8 cellular contexts compared by ENCODE assay signal in genomic region chr21:35046880-35047229, GRCh38. TPM values are rescaled to one million over a fixed set of nuclear protein-coding genes. Genes with fewer than 3 reads are reported as not detected.
A peak's percentile ranks its signal among the peaks of the same experiment; 100 is the strongest.
DNase-seq lines count a peak whose midpoint lies in the region; ATAC-seq, FAIRE-seq and TF ChIP-seq lines count a peak whose summit lies in the region.

No MANE protein-coding gene starts in this region.

- TF ChIP-seq POLR2A in tibial nerve (IDR thresholded peaks at IDR 0.05): no peak

- H4K20me1 ChIP-seq in keratinocyte (ENCODE audit: control insufficient read depth, extremely low read depth, insufficient read depth, low read length): no peaks in the 10 kb centered on the region

- peak overlapping the region; percentile 58 for H2AFZ ChIP-seq in keratinocyte (ENCODE audit: control insufficient read depth, low read length)

- no peak for ATAC-seq in activated T-cell treated with anti-CD3 and anti-CD28 coated beads, Interleukin-2, amount 50 U/mL, for 72 hours (replicated peaks in 1 of 2)
- no peak for ATAC-seq in activated T-helper 17 cell treated with anti-CD3 and anti-CD28 coated beads, Interleukin-2, amount 50 U/mL, for 72 hours (replicated peaks)
- no peak for ATAC-seq in HG03095 (IDR thresholded peaks at IDR 0.05; ENCODE audit: unreplicated experiment)

- peak overlapping the region; percentile 97 for H3K27ac Mint-ChIP-seq in activated T-cell treated with anti-CD3 and anti-CD28 coated beads, Interleukin-2, amount 50 U/mL, for 72 hours
- H3K27ac Mint-ChIP-seq in activated T-helper 17 cell treated with anti-CD3 and anti-CD28 coated beads, Interleukin-2, amount 50 U/mL, for 72 hours: peak overlapping the region; percentile 98

- dilution Hi-C loops in keratinocyte (cut with MboI; ENCODE audit: extremely low pct_ligation_motif_present, low sequenced_read_pairs): no loop called here

- peak overlapping the region; percentile 75 for H3K27ac ChIP-seq in keratinocyte (ENCODE audit: control insufficient read depth, insufficient read depth, low read length)
- H3K27ac ChIP-seq in tibial nerve: peak overlapping the region in 3 of 4 donors; percentile 38 to 58 (median 46)

- H3K27me3 ChIP-seq in keratinocyte (ENCODE audit: control insufficient read depth, extremely low read depth, insufficient read depth, low read length): no peaks in the 10 kb centered on the region
- H3K27me3 ChIP-seq in tibial nerve: no peaks in the 10 kb centered on the region

- TF ChIP-seq CTCF in keratinocyte (optimal IDR thresholded peaks at IDR 0.05 in 1 of 3, IDR thresholded peaks at IDR 0.05 in 1 of 3, conservative IDR thresholded peaks at IDR 0.05 in 1 of 3; ENCODE audit: extremely low read depth in 1 of 3, insufficient read depth in 2 of 3, low read length in 3 of 3) (no peak), tibial nerve (IDR thresholded peaks at IDR 0.05) (no peak), GM20000 (IDR thresholded peaks at IDR 0.05; ENCODE audit: extremely low read depth, missing control alignments) (no peak)

- H3K9ac ChIP-seq in keratinocyte (ENCODE audit: control insufficient read depth, extremely low read depth, insufficient read depth, low read length): peak overlapping the region; percentile 60

- H3K9me1 ChIP-seq in keratinocyte (ENCODE audit: control insufficient read depth, extremely low read depth, insufficient read depth, low read length): no peaks in the 10 kb centered on the region

- FAIRE-seq in keratinocyte (lab: Jason Lieb, UNC) (no peak), GM19239 (lab: Jason Lieb, UNC) (no peak)

- H3K36me3 ChIP-seq in keratinocyte (ENCODE audit: control insufficient read depth in 2 of 2, extremely low read depth in 1 of 2, insufficient read depth in 2 of 2, low read length in 2 of 2) (no peaks in the 10 kb centered on the region), tibial nerve (no peaks in the 10 kb centered on the region)

- H3K27me3 Mint-ChIP-seq in activated T-cell treated with anti-CD3 and anti-CD28 coated beads, Interleukin-2, amount 50 U/mL, for 72 hours (ENCODE audit: low read depth): no peaks in the 10 kb centered on the region
- no peaks in the 10 kb centered on the region for H3K27me3 Mint-ChIP-seq in activated T-helper 17 cell treated with anti-CD3 and anti-CD28 coated beads, Interleukin-2, amount 50 U/mL, for 72 hours

- no peaks in the 10 kb centered on the region for H3K9me3 Mint-ChIP-seq in activated T-cell treated with anti-CD3 and anti-CD28 coated beads, Interleukin-2, amount 50 U/mL, for 72 hours
- no peaks in the 10 kb centered on the region for H3K9me3 Mint-ChIP-seq in activated T-helper 17 cell treated with anti-CD3 and anti-CD28 coated beads, Interleukin-2, amount 50 U/mL, for 72 hours

- H3K9me3 ChIP-seq in keratinocyte (ENCODE audit: control insufficient read depth, low read depth, low read length): no peaks in the 10 kb centered on the region
- H3K9me3 ChIP-seq in tibial nerve: no peaks in the 10 kb centered on the region

- H3K36me3 Mint-ChIP-seq in activated T-cell treated with anti-CD3 and anti-CD28 coated beads, Interleukin-2, amount 50 U/mL, for 72 hours (ENCODE audit: insufficient read depth in 2 of 2): peaks cover 2% of the 10 kb centered on the region in 2 donors
- peaks cover 73% of the 10 kb centered on the region for H3K36me3 Mint-ChIP-seq in activated T-helper 17 cell treated with anti-CD3 and anti-CD28 coated beads, Interleukin-2, amount 50 U/mL, for 72 hours (ENCODE audit: low read depth)

- DNase-seq in activated T-cell treated with anti-CD3 and anti-CD28 coated beads, Interleukin-2, amount 50 U/mL, for 72 hours: no peak
- no peak for DNase-seq in activated T-cell treated with anti-CD3 and anti-CD28 coated beads, Interleukin-2, amount 50 U/mL, for 48 hours
- DNase-seq in keratinocyte (ENCODE audit: low read depth, low spot score) (no peak), tibial nerve (ENCODE audit: low spot score in 2 of 2) (no peak), GM20000 (ENCODE audit: low spot score) (no peak), GM19239 (ENCODE audit: insufficient read length, low spot score) (no peak)

- H3K4me3 Mint-ChIP-seq in activated T-cell treated with anti-CD3 and anti-CD28 coated beads, Interleukin-2, amount 50 U/mL, for 72 hours: peak overlapping the region; percentile 89 to 93
- peak overlapping the region; percentile 95 for H3K4me3 Mint-ChIP-seq in activated T-helper 17 cell treated with anti-CD3 and anti-CD28 coated beads, Interleukin-2, amount 50 U/mL, for 72 hours

- TF ChIP-seq EP300 in tibial nerve (IDR thresholded peaks at IDR 0.05): no peak

- no peaks in the 10 kb centered on the region for H3K79me2 ChIP-seq in keratinocyte (ENCODE audit: control insufficient read depth, insufficient read depth, low read length)

- WGBS in tibial nerve, 2 donors: 38 to 56% methylated on average over 6 to 8 of the region's 8 CpGs

- H3K4me1 ChIP-seq in keratinocyte (ENCODE audit: control insufficient read depth, extremely low read depth, insufficient read depth, low read length) (peaks cover 41% of the 10 kb centered on the region), tibial nerve (peaks cover 0 to 34% (median 19%) of the 10 kb centered on the region in 4 donors)

- H3K4me1 Mint-ChIP-seq in activated T-cell treated with anti-CD3 and anti-CD28 coated beads, Interleukin-2, amount 50 U/mL, for 72 hours (ENCODE audit: low read depth): peaks cover 95% of the 10 kb centered on the region
- peaks cover 73% of the 10 kb centered on the region for H3K4me1 Mint-ChIP-seq in activated T-helper 17 cell treated with anti-CD3 and anti-CD28 coated beads, Interleukin-2, amount 50 U/mL, for 72 hours

- peak overlapping the region; percentile 79 for H3K4me2 ChIP-seq in keratinocyte (ENCODE audit: control insufficient read depth, extremely low read depth, insufficient read depth, low read depth, low read length)

- H3K4me3 ChIP-seq in keratinocyte (ENCODE audit: control insufficient read depth in 2 of 3, extremely low read depth in 1 of 3, insufficient read depth in 2 of 3, low read depth in 1 of 3, low read length in 3 of 3) (peak overlapping the region; percentile 7 to 53 (median 31)), tibial nerve (peak overlapping the region in 3 of 4 donors; percentile 5 to 41 (median 31))

RNA-seq across cellular contexts. Expression of gene RUNX1, which starts 2.2 kb away (rescaled TPM):
- 10 to 100 TPM; 36.6 to 56.2 TPM for total RNA-seq in activated T-cell treated with anti-CD3 and anti-CD28 coated beads, Interleukin-2, amount 50 U/mL, for 72 hours
- total RNA-seq in activated T-helper 17 cell treated with anti-CD3 and anti-CD28 coated beads, Interleukin-2, amount 50 U/mL, for 72 hours: 100 to 1,000 TPM; 112 to 136 TPM
- 25.5 to 91.0 TPM (median 44.9 TPM) in 3 replicates for polyA plus RNA-seq in keratinocyte
- 5.9 TPM for polyA plus RNA-seq in keratinocyte (2011; ENCODE audit: low read depth)
- 37.4 and 45.8 TPM in 2 replicates for polyA plus RNA-seq in keratinocyte (2011; cell fraction: cytosol; rRNA removed)
- 145 and 159 TPM in 2 replicates for polyA plus RNA-seq in keratinocyte (2011; cell fraction: nucleus; rRNA removed)
- polyA plus RNA-seq in keratinocyte (2012; ENCODE audit: low replicate concordance): 10.7 and 81.7 TPM in 2 replicates
- polyA minus RNA-seq in keratinocyte: 41.9 to 182 TPM (median 83.5 TPM) in 3 replicates
- polyA minus RNA-seq in keratinocyte (2011; cell fraction: cytosol; rRNA and poly(A)+ RNA removed): 35.7 TPM
- polyA minus RNA-seq in keratinocyte (2011; cell fraction: nucleus; rRNA and poly(A)+ RNA removed): 165 and 282 TPM in 2 replicates
- total RNA-seq in tibial nerve: 10 to 100 TPM; 23.6 to 36.9 (median 26.3) TPM
